Comparison of ENCODE assay signal across 8 cellular contexts in the genomic region with DNA sequence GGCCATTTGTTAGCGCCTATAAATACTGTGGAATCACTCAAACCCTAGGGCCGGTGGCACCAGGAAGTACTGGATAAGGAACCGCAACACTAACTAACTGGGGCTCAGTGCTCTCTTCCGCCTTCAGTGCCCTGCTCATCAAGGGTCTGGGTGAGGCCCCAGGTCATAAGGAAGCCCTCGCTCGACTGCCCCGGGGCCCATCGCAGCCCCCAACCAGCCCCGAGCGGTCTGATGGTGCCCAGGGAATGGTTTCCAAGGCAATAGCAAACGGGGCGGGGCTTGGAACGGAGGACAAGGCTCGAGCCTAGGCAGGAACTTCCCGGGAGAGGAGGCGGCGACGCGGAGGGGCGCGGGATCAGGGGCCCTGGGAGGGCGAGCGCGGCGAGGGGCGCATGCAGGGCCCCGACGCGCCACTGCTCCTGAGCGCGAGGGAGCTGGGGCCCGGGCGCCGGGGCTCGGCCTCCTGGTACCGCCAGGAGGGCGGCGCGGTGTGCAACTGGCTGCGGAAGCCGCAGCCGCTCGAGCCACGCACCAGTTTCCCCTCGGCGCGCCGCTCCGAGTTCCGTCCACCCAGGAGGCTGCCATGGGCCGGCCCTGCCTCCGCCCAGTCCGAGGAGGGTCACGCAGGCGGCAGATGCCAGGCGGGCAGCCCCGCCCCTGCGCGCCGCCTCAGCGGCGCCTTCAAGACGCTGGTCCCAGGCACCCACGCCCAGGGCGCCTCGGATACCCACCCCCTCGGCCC. TPM values are rescaled to one million over a fixed set of nuclear protein-coding genes. Genes with fewer than 3 reads are reported as not detected.
DNase-seq lines count a peak whose midpoint lies in the region; ATAC-seq and TF ChIP-seq lines count a peak whose summit lies in the region.

TTLL3 (plus strand) TSS at position 648 of the 742 bp plus-strand sequence. CDS start 400 bp downstream, outside the sequence.

- WGBS in lower leg skin, 2 donors, result 1% methylated on average over 39 to 41 of the region's 67 CpGs

- peaks cover 50% of the 10 kb centered on the region for H3K36me3 Mint-ChIP-seq in activated CD8-positive, alpha-beta T cell treated with anti-CD3 and anti-CD28 coated beads for 36 hours (ENCODE audit: low read depth)

- DNase-seq in DMS153 treated with DMSO at 0.1 percent for 48 hours (lab: John Stamatoyannopoulos, UW; ENCODE audit: unreplicated experiment) (peak; percentile 52), DMS153 (lab: John Stamatoyannopoulos, UW) (no peak), NCI-H526 treated with DMSO at 0.1 percent for 48 hours (lab: John Stamatoyannopoulos, UW) (peak; percentile 24), lower leg skin (ENCODE audit: low spot score in 2 of 2) (peak; percentile 72 to 95)
- DNase-seq in activated CD8-positive, alpha-beta T cell treated with anti-CD3 and anti-CD28 coated beads for 36 hours, result peak; percentile 40
- DNase-seq in effector memory CD4-positive, alpha-beta T cell, result peak in 2 of 3 donors; percentile 16 to 25
- DNase-seq in stimulated activated CD8-positive, alpha-beta memory T cell treated with anti-CD3 and anti-CD28 coated beads, Interleukin-15, amount 100 ng/mL, for 1 hour (ENCODE audit: low read depth), result peak; percentile 8

- H3K9me3 Mint-ChIP-seq in activated CD8-positive, alpha-beta T cell treated with anti-CD3 and anti-CD28 coated beads for 36 hours, result no peaks in the 10 kb centered on the region

- no peaks in the 10 kb centered on the region for H3K9me3 ChIP-seq in effector memory CD4-positive, alpha-beta T cell (ENCODE audit: control insufficient read depth, low read length)

- no peaks in the 10 kb centered on the region for H3K27me3 Mint-ChIP-seq in activated CD8-positive, alpha-beta T cell treated with anti-CD3 and anti-CD28 coated beads for 36 hours

- H3K27ac Mint-ChIP-seq in activated CD8-positive, alpha-beta T cell treated with anti-CD3 and anti-CD28 coated beads for 36 hours, result peak within 1 kb of the TSS; percentile 90

- H3K4me3 Mint-ChIP-seq in activated CD8-positive, alpha-beta T cell treated with anti-CD3 and anti-CD28 coated beads for 36 hours, result peak within 1 kb of the TSS; percentile 75

- intact Hi-C loops in activated CD8-positive, alpha-beta T cell treated with anti-CD3 and anti-CD28 coated beads for 36 hours (cut with micrococcal nuclease), result no loop called here
- intact Hi-C loops in lower leg skin (cut with DNase I; ENCODE audit: low total_unique reads), result no loop called here

- TF ChIP-seq POLR2A in lower leg skin (IDR thresholded peaks at IDR 0.05), result no peak

- ATAC-seq in HG02870 (IDR thresholded peaks at IDR 0.05; ENCODE audit: unreplicated experiment), result peak; percentile 45
- ATAC-seq in activated CD8-positive, alpha-beta T cell treated with anti-CD3 and anti-CD28 coated beads for 36 hours, result peak; percentile 28

- peak within 1 kb of the TSS; percentile 82 for H3K4me3 ChIP-seq in effector memory CD4-positive, alpha-beta T cell (ENCODE audit: insufficient read depth, low read depth, low read length, poor library complexity, severe bottlenecking)
- peak within 1 kb of the TSS; percentile 48 for H3K4me3 ChIP-seq in lower leg skin (ENCODE audit: low read depth, poor library complexity, severe bottlenecking)

- POLR2A ChIA-PET in activated CD8-positive, alpha-beta T cell treated with anti-CD3 and anti-CD28 coated beads for 36 hours (lab: Charles Lee), result interaction anchor here (0.8 to 2.7 kb wide), 6 partner anchors 8 to 77 kb away, joined by 3 to 15 read pairs (median 4); partner anchors contain the start of genes ARPC4 and TADA3

- CTCF ChIA-PET in activated CD8-positive, alpha-beta T cell treated with anti-CD3 and anti-CD28 coated beads for 36 hours (lab: Charles Lee), result interaction anchor here (1.2 to 2.2 kb wide), 3 partner anchors 16 to 137 kb away, joined by 4 to 12 read pairs (median 7); partner anchors contain the start of gene ARPC4

- H3K4me1 Mint-ChIP-seq in activated CD8-positive, alpha-beta T cell treated with anti-CD3 and anti-CD28 coated beads for 36 hours (ENCODE audit: low read depth), result peaks cover 42% of the 10 kb centered on the region

- H3K4me1 ChIP-seq in effector memory CD4-positive, alpha-beta T cell (ENCODE audit: control insufficient read depth, insufficient read depth, low read length, poor library complexity, severe bottlenecking), result peaks cover 30% of the 10 kb centered on the region

- TF ChIP-seq CTCF in activated CD8-positive, alpha-beta T cell treated with anti-CD3 and anti-CD28 coated beads for 36 hours (IDR thresholded peaks at IDR 0.05), result no peak
- no peak for TF ChIP-seq CTCF in lower leg skin (IDR thresholded peaks at IDR 0.05)

- no peaks in the 10 kb centered on the region for H3K27me3 ChIP-seq in effector memory CD4-positive, alpha-beta T cell (replicated peaks; ENCODE audit: control insufficient read depth, insufficient read depth, low read length, poor library complexity, severe bottlenecking)

- peak within 1 kb of the TSS; percentile 76 for H3K27ac ChIP-seq in effector memory CD4-positive, alpha-beta T cell (ENCODE audit: insufficient read depth, low read length, poor library complexity, severe bottlenecking)

- peaks cover 31% of the 10 kb centered on the region for H3K36me3 ChIP-seq in effector memory CD4-positive, alpha-beta T cell (ENCODE audit: control insufficient read depth, insufficient read depth, low read length)

RNA-seq across cellular contexts. Expression of gene TTLL3, which starts in this region (rescaled TPM):
- total RNA-seq in activated CD8-positive, alpha-beta T cell treated with anti-CD3 and anti-CD28 coated beads for 36 hours, result 10 to 100 TPM; 52.4 to 61.1 TPM
- 10 to 100 TPM; 34.9 to 93.9 (median 54.3) TPM for total RNA-seq in lower leg skin
